Comparison of ENCODE assay signal across 11 cellular contexts in the genomic region with DNA sequence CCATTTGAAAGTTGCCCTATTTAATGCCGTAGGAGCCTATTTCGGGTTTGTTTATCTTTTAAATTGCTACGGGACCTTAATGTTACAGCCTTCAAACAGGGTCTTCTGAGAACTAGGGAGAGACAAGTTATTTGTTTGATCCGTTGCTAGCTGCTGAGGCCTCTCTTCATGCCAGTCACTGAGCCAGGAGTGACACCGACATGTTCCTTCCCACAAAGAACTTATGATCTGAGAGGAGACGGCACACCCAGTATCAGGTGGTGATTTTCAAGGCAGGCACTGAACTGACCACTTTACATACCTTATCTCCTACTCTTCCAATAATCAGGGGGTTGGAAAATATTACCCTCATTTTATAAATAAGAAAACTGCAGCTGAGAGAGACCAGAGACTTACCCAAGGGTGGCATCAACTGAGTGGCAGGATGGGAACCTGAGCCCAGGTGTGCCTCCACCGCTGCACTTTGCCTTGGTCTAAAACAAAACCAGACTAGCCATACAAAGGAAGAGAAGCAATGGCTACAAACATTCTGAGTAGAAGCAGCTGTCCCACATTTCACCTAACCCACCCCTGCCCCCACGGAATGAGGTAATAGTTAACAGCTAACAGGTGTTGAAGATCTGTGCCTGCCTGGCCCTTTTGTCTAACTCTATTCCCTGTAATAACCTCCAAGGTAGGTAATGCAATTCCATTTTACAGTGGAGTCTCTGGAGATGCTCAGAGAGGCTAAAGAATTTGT. TPM values are rescaled to one million over a fixed set of nuclear protein-coding genes. Genes with fewer than 3 reads are reported as not detected.
A peak's percentile ranks its signal among the peaks of the same experiment; 100 is the strongest.
DNase-seq lines count a peak whose midpoint lies in the region; ATAC-seq and TF ChIP-seq lines count a peak whose summit lies in the region.
"Had no signal": no experiment of that assay in that cellular context is flagged by ENCODE, and none has a peak within 500 bp of the region (broad histone marks: within the 10 kb centered on the region; RNA-seq: fewer than 3 reads in every experiment).

No MANE protein-coding gene starts in this region.

- no peaks in the 10 kb centered on the region for H3K9me3 ChIP-seq in right cardiac atrium (ENCODE audit: control insufficient read depth, low read length)
- H3K9me3 ChIP-seq in sigmoid colon, result no peaks in the 10 kb centered on the region
- H3K9me3 ChIP-seq: BE2C had no signal

- no peak overlapping the region for H3K4me3 ChIP-seq in right cardiac atrium (ENCODE audit: low read length)
- H3K4me3 ChIP-seq in sigmoid colon, result no peak overlapping the region
- H3K4me3 ChIP-seq: PC-9 had no signal

- H3K36me3 ChIP-seq in sigmoid colon, result no peaks in the 10 kb centered on the region
- H3K36me3 ChIP-seq: BE2C had no signal

- no peaks in the 10 kb centered on the region for H3K4me1 Mint-ChIP-seq in activated T-helper 1 cell treated with anti-CD3 and anti-CD28 coated beads, Interleukin-12 subunit alpha, Interleukin-12 subunit beta, Interleukin-2, Interleukin-4 antibody, amounts not matched to agents 30 ng/mL and 10 ng/mL and 1 ng/mL, durations not matched to agents 14 hours and 24 hours and 36 hours (ENCODE audit: low read depth)

- DNase-seq in DMS53 treated with DMSO at 0.1 percent for 48 hours (lab: John Stamatoyannopoulos, UW; ENCODE audit: unreplicated experiment) (peak; percentile 54), NCI-H510A treated with DMSO at 0.1 percent for 48 hours (lab: John Stamatoyannopoulos, UW) (peak; percentile 12), right cardiac atrium (peak in 1 of 3 donors; percentile 61), sigmoid colon (no peak), NCI-H1092 treated with DMSO at 0.1 percent for 48 hours (lab: John Stamatoyannopoulos, UW) (no peak), RPMI8226 (no peak), DMS79 treated with DMSO at 0.1 percent for 48 hours (lab: John Stamatoyannopoulos, UW) (no peak)
- DNase-seq in activated T-helper 1 cell treated with anti-CD3 and anti-CD28 coated beads, Interleukin-12 subunit alpha, Interleukin-12 subunit beta, Interleukin-2, Interleukin-4 antibody, amounts not matched to agents 30 ng/mL and 10 ng/mL and 1 ng/mL, durations not matched to agents 14 hours and 24 hours and 36 hours (ENCODE audit: low spot score), result no peak
- DNase-seq: MV-4-11, PC-9 had no signal

- H3K36me3 Mint-ChIP-seq in activated T-helper 1 cell treated with anti-CD3 and anti-CD28 coated beads, Interleukin-12 subunit alpha, Interleukin-12 subunit beta, Interleukin-2, Interleukin-4 antibody, amounts not matched to agents 30 ng/mL and 10 ng/mL and 1 ng/mL, durations not matched to agents 14 hours and 24 hours and 36 hours (ENCODE audit: low read depth), result no peaks in the 10 kb centered on the region

- H3K4me1 ChIP-seq in right cardiac atrium (ENCODE audit: control insufficient read depth, insufficient read depth, low read length) (peaks cover 31% of the 10 kb centered on the region), sigmoid colon (peaks cover 2 to 78% (median 75%) of the 10 kb centered on the region in 4 donors)

- H3K27me3 ChIP-seq in right cardiac atrium (ENCODE audit: control insufficient read depth, insufficient read depth) (no peaks in the 10 kb centered on the region), sigmoid colon (no peaks in the 10 kb centered on the region)
- H3K27me3 ChIP-seq: BE2C had no signal

- no peak overlapping the region for H3K4me3 Mint-ChIP-seq in activated T-helper 1 cell treated with anti-CD3 and anti-CD28 coated beads, Interleukin-12 subunit alpha, Interleukin-12 subunit beta, Interleukin-2, Interleukin-4 antibody, amounts not matched to agents 30 ng/mL and 10 ng/mL and 1 ng/mL, durations not matched to agents 14 hours and 24 hours and 36 hours

- TF ChIP-seq POLR2A in sigmoid colon (IDR thresholded peaks at IDR 0.05), result no peak

- peak in 1 of 2 donors; percentile 3 for ATAC-seq in right cardiac atrium

- TF ChIP-seq CTCF in sigmoid colon (IDR thresholded peaks at IDR 0.05), result no peak

- intact Hi-C loops in right cardiac atrium (cut with DNase I) (loop anchor here in 1 of 4 donors (5.0 kb wide), 1 partner anchor 35 kb away; no protein-coding TSS in a partner anchor), sigmoid colon (cut with DNase I) (no loop called here)
- intact Hi-C loops in activated T-helper 1 cell treated with anti-CD3 and anti-CD28 coated beads, Interleukin-12 subunit alpha, Interleukin-12 subunit beta, Interleukin-2, Interleukin-4 antibody, amounts not matched to agents 30 ng/mL and 10 ng/mL and 1 ng/mL, durations not matched to agents 14 hours and 24 hours and 36 hours (cut with micrococcal nuclease), result no loop called here

- WGBS in right cardiac atrium, result 51% methylated on average over 8 of the region's 8 CpGs
- 12 to 64% methylated on average over 8 of the region's 8 CpGs for WGBS in sigmoid colon, 2 donors

- H3K27ac ChIP-seq in right cardiac atrium (ENCODE audit: low read length), result peak overlapping the region; percentile 65
- peak overlapping the region; percentile 85 to 95 (median 90) for H3K27ac ChIP-seq in sigmoid colon
- H3K27ac ChIP-seq: PC-9 had no signal

- no peak for TF ChIP-seq EP300 in sigmoid colon (IDR thresholded peaks at IDR 0.05)

- H3K9me3 Mint-ChIP-seq in activated T-helper 1 cell treated with anti-CD3 and anti-CD28 coated beads, Interleukin-12 subunit alpha, Interleukin-12 subunit beta, Interleukin-2, Interleukin-4 antibody, amounts not matched to agents 30 ng/mL and 10 ng/mL and 1 ng/mL, durations not matched to agents 14 hours and 24 hours and 36 hours, result no peaks in the 10 kb centered on the region

- no peak overlapping the region for H3K27ac Mint-ChIP-seq in activated T-helper 1 cell treated with anti-CD3 and anti-CD28 coated beads, Interleukin-12 subunit alpha, Interleukin-12 subunit beta, Interleukin-2, Interleukin-4 antibody, amounts not matched to agents 30 ng/mL and 10 ng/mL and 1 ng/mL, durations not matched to agents 14 hours and 24 hours and 36 hours

- H3K27me3 Mint-ChIP-seq in activated T-helper 1 cell treated with anti-CD3 and anti-CD28 coated beads, Interleukin-12 subunit alpha, Interleukin-12 subunit beta, Interleukin-2, Interleukin-4 antibody, amounts not matched to agents 30 ng/mL and 10 ng/mL and 1 ng/mL, durations not matched to agents 14 hours and 24 hours and 36 hours (ENCODE audit: insufficient read depth), result peaks cover 10% of the 10 kb centered on the region

RNA-seq across cellular contexts. Expression of a gene that starts 40.4 kb away (rescaled TPM):
- total RNA-seq in right cardiac atrium (100 to 1,000 TPM; 162 to 222 (median 203) TPM), sigmoid colon (10 to 100 TPM; 23.7 to 40.0 (median 34.4) TPM)
- polyA plus RNA-seq in right cardiac atrium (146 TPM), sigmoid colon (1 to 10 TPM; 1.9 to 4.2 (median 3.2) TPM)
- total RNA-seq in activated T-helper 1 cell treated with anti-CD3 and anti-CD28 coated beads, Interleukin-12 subunit alpha, Interleukin-12 subunit beta, Interleukin-2, Interleukin-4 antibody, amounts not matched to agents 30 ng/mL and 10 ng/mL and 1 ng/mL, durations not matched to agents 14 hours and 24 hours and 36 hours, result not detected in 2 replicates

Comparison
In these comparisons a context has a peak if more than half of its experiments do, and no peak if none do; other contexts are left out.
1. DNase-seq: peak in DMS53 treated with DMSO at 0.1 percent for 48 hours (single experiment) and NCI-H510A treated with DMSO at 0.1 percent for 48 hours (single experiment); none in sigmoid colon (single experiment), NCI-H1092 treated with DMSO at 0.1 percent for 48 hours (single experiment), RPMI8226 (single experiment), DMS79 treated with DMSO at 0.1 percent for 48 hours (single experiment) and activated T-helper 1 cell treated with anti-CD3 and anti-CD28 coated beads, Interleukin-12 subunit alpha, Interleukin-12 subunit beta, Interleukin-2, Interleukin-4 antibody, amounts not matched to agents 30 ng/mL and 10 ng/mL and 1 ng/mL, durations not matched to agents 14 hours and 24 hours and 36 hours (single experiment).
2. RNA of a gene that starts 40.4 kb away (total RNA-seq): 162 to 222 TPM in right cardiac atrium and 23.7 to 40.0 TPM in sigmoid colon; not detected in activated T-helper 1 cell treated with anti-CD3 and anti-CD28 coated beads, Interleukin-12 subunit alpha, Interleukin-12 subunit beta, Interleukin-2, Interleukin-4 antibody, amounts not matched to agents 30 ng/mL and 10 ng/mL and 1 ng/mL, durations not matched to agents 14 hours and 24 hours and 36 hours; every median in the first group is over 10 times any median in the second.